ENCODE assay signal across 21 cellular contexts in genomic region chr4:119020158-119020557, GRCh38.
DNase-seq lines count a peak whose midpoint lies in the region; ATAC-seq and TF ChIP-seq lines count a peak whose summit lies in the region.
"Had no signal": no experiment of that assay in that cellular context is flagged by ENCODE, and none has a peak within 500 bp of the region (broad histone marks: within the 10 kb centered on the region; RNA-seq: fewer than 3 reads in every experiment).

No MANE protein-coding gene starts in this region.

- no peak for TF ChIP-seq CTCF in fibroblast of pulmonary artery (IDR thresholded peaks at IDR 0.05; ENCODE audit: low read length, missing control alignments)
- TF ChIP-seq CTCF in vagina (IDR thresholded peaks at IDR 0.05), result no peak

- H3K9ac ChIP-seq in muscle layer of colon (ENCODE audit: low read length), result no peak overlapping the region
- H3K9ac ChIP-seq: neural progenitor cell had no signal

- intact Hi-C loops in vagina (cut with DNase I), result no loop called here

- DNase-seq in fibroblast of pulmonary artery (ENCODE audit: low read depth) (peak; percentile 31), vagina (ENCODE audit: extremely low spot score in 2 of 2) (no peak), NOMO-1 (lab: John Stamatoyannopoulos, UW; ENCODE audit: unreplicated experiment in 2 of 2) (no peak), NCI-H2081 (lab: John Stamatoyannopoulos, UW) (no peak), H7 (no peak)
- DNase-seq: activated CD8-positive, alpha-beta T cell treated with anti-CD3 and anti-CD28 coated beads, Interleukin-2, amount 10 ng/mL, durations not matched to agents 7 days and 5 days; activated naive CD4-positive, alpha-beta T cell treated with anti-CD3 and anti-CD28 coated beads, Interleukin-2, amount 10 ng/mL, durations not matched to agents 7 days and 5 days; activated T-cell treated with anti-CD3 and anti-CD28 coated beads, Interleukin-2, amount 50 U/mL, for 48 hours; aorta; DMS79 treated with DMSO at 0.1 percent for 48 hours; effector memory CD8-positive, alpha-beta T cell; midbrain; NCI-H1417; OCI-M1; stimulated activated CD4-positive, alpha-beta T cell treated with anti-CD3 and anti-CD28 coated beads, Interleukin-15, amount 100 ng/mL, for 24 hours had no signal

- peak; percentile 53 for ATAC-seq in SK-N-SH treated with all-trans-retinoic acid at 6 μM for 48 hours
- ATAC-seq: activated CD8-positive, alpha-beta T cell treated with anti-CD3 and anti-CD28 coated beads, Interleukin-2, amount 10 ng/mL, durations not matched to agents 7 days and 5 days; effector memory CD8-positive, alpha-beta T cell; GM23338; WTC11 had no signal

- H3K9me3 ChIP-seq in muscle layer of colon (ENCODE audit: low read length), result no peaks in the 10 kb centered on the region
- no peaks in the 10 kb centered on the region for H3K9me3 ChIP-seq in vagina
- H3K9me3 ChIP-seq: SJSA1 had no signal

- H3K4me1 ChIP-seq in muscle layer of colon (ENCODE audit: insufficient read depth, low read length) (peaks cover 54% of the 10 kb centered on the region), vagina (peaks cover 10% of the 10 kb centered on the region)
- H3K4me1 ChIP-seq: neural progenitor cell had no signal

- no peak for TF ChIP-seq POLR2A in vagina (IDR thresholded peaks at IDR 0.05)

- peaks cover 5% of the 10 kb centered on the region for H3K36me3 ChIP-seq in muscle layer of colon (ENCODE audit: insufficient read depth, low read length)
- H3K36me3 ChIP-seq in vagina, result no peaks in the 10 kb centered on the region
- no peaks in the 10 kb centered on the region for H3K36me3 ChIP-seq in H7 (replicated peaks; ENCODE audit: control insufficient read depth, insufficient read depth, low read length)
- H3K36me3 ChIP-seq: neural progenitor cell, SJSA1 had no signal

- peak overlapping the region; percentile 49 for H3K27ac ChIP-seq in muscle layer of colon (ENCODE audit: low read depth, low read length)
- H3K27ac ChIP-seq in vagina, result peak overlapping the region; percentile 9
- H3K27ac ChIP-seq: neural progenitor cell, SJSA1 had no signal

- H3K27me3 ChIP-seq in muscle layer of colon (ENCODE audit: control insufficient read depth in 1 of 2, insufficient read depth in 2 of 2, low read length in 2 of 2) (no peaks in the 10 kb centered on the region), vagina (no peaks in the 10 kb centered on the region), H7 (ENCODE audit: control insufficient read depth, insufficient read depth, low read length) (no peaks in the 10 kb centered on the region)
- H3K27me3 ChIP-seq: neural progenitor cell, SJSA1 had no signal

- H3K4me3 ChIP-seq in fibroblast of pulmonary artery (replicated peaks; ENCODE audit: low read depth, low read length) (no peak overlapping the region), muscle layer of colon (ENCODE audit: low read depth in 1 of 2, low read length in 2 of 2) (no peak overlapping the region), vagina (no peak overlapping the region), H7 (ENCODE audit: insufficient read depth, low read depth, low read length) (no peak overlapping the region)
- H3K4me3 ChIP-seq: GM23338, neural progenitor cell, SJSA1 had no signal

TF ChIP-seq in SK-N-SH treated with all-trans-retinoic acid at 6 μM for 48 hours, 23 proteins besides CTCF, POLR2A, EP300 and RAD21:
- TF ChIP-seq ESRRG (CRISPR knock-in tag; IDR thresholded peaks at IDR 0.05) (no peak), RARB (CRISPR knock-in tag; IDR thresholded peaks at IDR 0.05) (no peak), ZC3H10 (CRISPR knock-in tag; IDR thresholded peaks at IDR 0.05) (peak; percentile 69; the same call in 1 of the 2 replicates), ARNTL (CRISPR knock-in tag; IDR thresholded peaks at IDR 0.05; ENCODE audit: borderline replicate concordance, low read depth) (no peak), ISL1 (CRISPR knock-in tag; IDR thresholded peaks at IDR 0.05) (peak; percentile 99)
- TF ChIP-seq, protein P1, sequence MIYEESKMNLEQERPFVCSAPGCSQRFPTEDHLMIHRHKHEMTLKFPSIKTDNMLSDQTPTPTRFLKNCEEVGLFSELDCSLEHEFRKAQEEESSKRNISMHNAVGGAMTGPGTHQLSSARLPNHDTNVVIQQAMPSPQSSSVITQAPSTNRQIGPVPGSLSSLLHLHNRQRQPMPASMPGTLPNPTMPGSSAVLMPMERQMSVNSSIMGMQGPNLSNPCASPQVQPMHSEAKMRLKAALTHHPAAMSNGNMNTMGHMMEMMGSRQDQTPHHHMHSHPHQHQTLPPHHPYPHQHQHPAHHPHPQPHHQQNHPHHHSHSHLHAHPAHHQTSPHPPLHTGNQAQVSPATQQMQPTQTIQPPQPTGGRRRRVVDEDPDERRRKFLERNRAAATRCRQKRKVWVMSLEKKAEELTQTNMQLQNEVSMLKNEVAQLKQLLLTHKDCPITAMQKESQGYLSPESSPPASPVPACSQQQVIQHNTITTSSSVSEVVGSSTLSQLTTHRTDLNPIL (CRISPR knock-in tag; IDR thresholded peaks at IDR 0.05; ENCODE audit: low read depth), result peak; percentile 78; the same call in 1 of the 2 replicates
